23 cellular contexts compared by ENCODE assay signal in the genomic region with DNA sequence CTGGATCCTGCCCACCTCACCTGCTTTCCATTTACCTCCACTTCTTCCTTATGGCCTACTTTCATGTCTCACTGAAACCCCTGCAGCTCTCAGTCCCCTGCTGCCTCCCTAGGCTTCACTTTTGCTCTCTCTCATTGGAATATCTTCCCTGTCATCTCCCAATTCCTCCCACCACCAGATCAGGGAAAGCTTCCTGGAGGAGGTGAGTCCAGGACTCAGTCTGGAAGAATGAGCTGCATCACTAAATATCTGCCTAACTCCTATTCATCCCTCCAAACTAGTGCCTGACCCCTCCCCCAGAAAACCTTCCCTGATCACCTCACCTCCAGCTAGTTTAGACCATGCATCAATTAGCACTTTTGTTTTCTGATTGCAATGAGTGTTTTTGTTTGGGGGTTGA.
"Had no signal": no experiment of that assay in that cellular context is flagged by ENCODE, and none has a peak within 500 bp of the region (broad histone marks: within the 10 kb centered on the region; RNA-seq: fewer than 3 reads in every experiment).

No MANE protein-coding gene starts in this region.

- ATAC-seq: gastrocnemius medialis, heart right ventricle, left cardiac atrium, left lung, left ventricle myocardium superior, lower lobe of right lung had no signal

- H3K27ac ChIP-seq: coronary artery, dorsolateral prefrontal cortex, esophagus squamous epithelium, gastrocnemius medialis, heart right ventricle, left lung, lower lobe of right lung had no signal

- H3K4me1 ChIP-seq: esophagus squamous epithelium, gastrocnemius medialis, heart right ventricle, left lung, lower lobe of right lung had no signal

- H3K27me3 ChIP-seq: gastrocnemius medialis had no signal

- H3K27ac Mint-ChIP-seq: mesothelial cell of epicardium had no signal

- H3K36me3 ChIP-seq: esophagus squamous epithelium, gastrocnemius medialis, heart right ventricle, left lung, lower lobe of right lung had no signal

- H3K4me1 Mint-ChIP-seq: mesothelial cell of epicardium had no signal

- H3K4me3 ChIP-seq: coronary artery, dorsolateral prefrontal cortex, esophagus squamous epithelium, gastrocnemius medialis, heart right ventricle, left lung, lower lobe of right lung had no signal

- H3K36me3 Mint-ChIP-seq: mesothelial cell of epicardium had no signal

- H3K4me3 Mint-ChIP-seq: mesothelial cell of epicardium had no signal

- FAIRE-seq: colon, endothelial cell of umbilical vein, islet of Langerhans, keratinocyte had no signal

- H3K9me3 ChIP-seq: esophagus squamous epithelium, gastrocnemius medialis, heart right ventricle, left lung, lower lobe of right lung had no signal

- DNase-seq: dermis blood vessel endothelial cell; dorsolateral prefrontal cortex; effector CD4-positive, alpha-beta T cell; effector memory CD4-positive, alpha-beta T cell; esophagus squamous epithelium; foreskin fibroblast; foreskin melanocyte; gastrocnemius medialis; glutamatergic neuron; head of caudate nucleus; heart right ventricle; hippocampal formation; left cardiac atrium; left lung; left ventricle myocardium superior; lower lobe of right lung; mesenchymal stem cell had no signal

- H3K9me3 Mint-ChIP-seq: mesothelial cell of epicardium had no signal
